Comparison of ENCODE assay signal across 15 cellular contexts in genomic region chr6:170174771-170175643, GRCh38.
A peak's percentile ranks its signal among the peaks of the same experiment; 100 is the strongest.
DNase-seq lines count a peak whose midpoint lies in the region; ATAC-seq and TF ChIP-seq lines count a peak whose summit lies in the region.
"Had no signal": no experiment of that assay in that cellular context is flagged by ENCODE, and none has a peak within 500 bp of the region (broad histone marks: within the 10 kb centered on the region; RNA-seq: fewer than 3 reads in every experiment).

No MANE protein-coding gene starts in this region.

- H3K27me3 Mint-ChIP-seq in activated naive CD8-positive, alpha-beta T cell treated with anti-CD3 and anti-CD28 coated beads, Interleukin-2, amount 10 ng/mL, durations not matched to agents 7 days and 5 days, result peaks cover 4% of the 10 kb centered on the region
- peaks cover 8% of the 10 kb centered on the region for H3K27me3 Mint-ChIP-seq in activated naive CD8-positive, alpha-beta T cell treated with anti-CD3 and anti-CD28 coated beads for 36 hours
- H3K27me3 Mint-ChIP-seq in neural progenitor cell (ENCODE audit: insufficient read depth, low read depth), result peaks cover 7% of the 10 kb centered on the region

- no peak for TF ChIP-seq POLR2A in upper lobe of left lung (IDR thresholded peaks at IDR 0.05)

- no peak overlapping the region for H3K4me3 Mint-ChIP-seq in activated naive CD8-positive, alpha-beta T cell treated with anti-CD3 and anti-CD28 coated beads, Interleukin-2, amount 10 ng/mL, durations not matched to agents 7 days and 5 days
- H3K4me3 Mint-ChIP-seq in activated naive CD8-positive, alpha-beta T cell treated with anti-CD3 and anti-CD28 coated beads for 36 hours, result no peak overlapping the region
- H3K4me3 Mint-ChIP-seq in neural progenitor cell, result no peak overlapping the region
- H3K4me3 Mint-ChIP-seq: stimulated activated naive CD8-positive, alpha-beta T cell treated with anti-CD3 and anti-CD28 coated beads, Interleukin-15, Interleukin-2, amounts not matched to agents 100 ng/mL and 50 ng/mL, for 24 hours had no signal

- H3K4me3 ChIP-seq in neural progenitor cell (no peak overlapping the region), upper lobe of left lung (no peak overlapping the region)
- H3K4me3 ChIP-seq: PC-9 had no signal

- H3K36me3 Mint-ChIP-seq in activated naive CD8-positive, alpha-beta T cell treated with anti-CD3 and anti-CD28 coated beads, Interleukin-2, amount 10 ng/mL, durations not matched to agents 7 days and 5 days, result peaks cover 4% of the 10 kb centered on the region
- peaks cover 4% of the 10 kb centered on the region for H3K36me3 Mint-ChIP-seq in activated naive CD8-positive, alpha-beta T cell treated with anti-CD3 and anti-CD28 coated beads for 36 hours
- H3K36me3 Mint-ChIP-seq in neural progenitor cell, result no peaks in the 10 kb centered on the region

- H3K9me3 Mint-ChIP-seq in activated naive CD8-positive, alpha-beta T cell treated with anti-CD3 and anti-CD28 coated beads, Interleukin-2, amount 10 ng/mL, durations not matched to agents 7 days and 5 days, result peaks cover 13% of the 10 kb centered on the region
- H3K9me3 Mint-ChIP-seq in activated naive CD8-positive, alpha-beta T cell treated with anti-CD3 and anti-CD28 coated beads for 36 hours, result peaks cover 7% of the 10 kb centered on the region
- peaks cover 16% of the 10 kb centered on the region for H3K9me3 Mint-ChIP-seq in neural progenitor cell
- H3K9me3 Mint-ChIP-seq: stimulated activated naive CD8-positive, alpha-beta T cell treated with anti-CD3 and anti-CD28 coated beads, Interleukin-15, Interleukin-2, amounts not matched to agents 100 ng/mL and 50 ng/mL, for 24 hours had no signal

- no peaks in the 10 kb centered on the region for H3K4me1 ChIP-seq in neural progenitor cell
- peaks cover 0 to 5% (median 1%) of the 10 kb centered on the region in 4 donors for H3K4me1 ChIP-seq in upper lobe of left lung

- TF ChIP-seq EP300 in upper lobe of left lung (IDR thresholded peaks at IDR 0.05), result no peak

- no peaks in the 10 kb centered on the region for H3K9me3 ChIP-seq in neural progenitor cell (ENCODE audit: low read depth)
- no peaks in the 10 kb centered on the region for H3K9me3 ChIP-seq in upper lobe of left lung

- WGBS in upper lobe of left lung, 2 donors, result 93 to 98% methylated on average over 26 to 36 of the region's 37 CpGs

- H3K79me2 ChIP-seq in neural progenitor cell (ENCODE audit: low read depth), result no peaks in the 10 kb centered on the region

- H3K27me3 ChIP-seq in neural progenitor cell (no peaks in the 10 kb centered on the region), upper lobe of left lung (no peaks in the 10 kb centered on the region)
- H3K27me3 ChIP-seq: brain microvascular endothelial cell, dorsolateral prefrontal cortex had no signal

- H4K20me1 ChIP-seq in neural progenitor cell (ENCODE audit: low read depth), result no peaks in the 10 kb centered on the region

- H3K9ac ChIP-seq in neural progenitor cell, result no peak overlapping the region

- TF ChIP-seq CTCF in neural progenitor cell (IDR thresholded peaks at IDR 0.05) (no peak), upper lobe of left lung (IDR thresholded peaks at IDR 0.05) (no peak)

- H3K27ac ChIP-seq in neural progenitor cell (no peak overlapping the region), upper lobe of left lung (no peak overlapping the region)
- H3K27ac ChIP-seq: brain microvascular endothelial cell, PC-9 had no signal

- H3K27ac Mint-ChIP-seq in activated naive CD8-positive, alpha-beta T cell treated with anti-CD3 and anti-CD28 coated beads, Interleukin-2, amount 10 ng/mL, durations not matched to agents 7 days and 5 days, result no peak overlapping the region
- H3K27ac Mint-ChIP-seq in activated naive CD8-positive, alpha-beta T cell treated with anti-CD3 and anti-CD28 coated beads for 36 hours, result no peak overlapping the region
- peak overlapping the region; percentile 69 for H3K27ac Mint-ChIP-seq in neural progenitor cell
- H3K27ac Mint-ChIP-seq: stimulated activated naive CD8-positive, alpha-beta T cell treated with anti-CD3 and anti-CD28 coated beads, Interleukin-15, Interleukin-2, amounts not matched to agents 100 ng/mL and 50 ng/mL, for 24 hours had no signal

- peak; percentile 25 for DNase-seq in activated naive CD8-positive, alpha-beta T cell treated with anti-CD3 and anti-CD28 coated beads, Interleukin-2, amount 10 ng/mL, durations not matched to agents 7 days and 5 days
- no peak for DNase-seq in activated naive CD8-positive, alpha-beta T cell treated with anti-CD3 and anti-CD28 coated beads for 36 hours
- DNase-seq in ecto neural progenitor cell (ENCODE audit: low spot score), result peak; percentile 39
- no peak for DNase-seq in neural progenitor cell (ENCODE audit: low spot score)
- DNase-seq in upper lobe of left lung, result peak in 1 of 2 donors; percentile 18
- DNase-seq in stimulated activated naive CD4-positive, alpha-beta T cell treated with Interleukin-2 at 50 U/mL for 16 hours (lab: John Stamatoyannopoulos, UW), result no peak
- DNase-seq in HUDEP-2 (lab: John Stamatoyannopoulos, UW; ENCODE audit: unreplicated experiment in 76 of 76), result no peak
- DNase-seq: activated gamma-delta T cell, brain microvascular endothelial cell, NCI-H748 treated with DMSO at 0.1 percent for 48 hours, PC-9 had no signal

- H3K4me2 ChIP-seq in neural progenitor cell, result no peak overlapping the region
- H3K4me2 ChIP-seq: PC-9 had no signal

- H3K36me3 ChIP-seq in neural progenitor cell (no peaks in the 10 kb centered on the region), upper lobe of left lung (no peaks in the 10 kb centered on the region)
- H3K36me3 ChIP-seq: brain microvascular endothelial cell had no signal

- H3F3A ChIP-seq in neural progenitor cell (ENCODE audit: low read depth), result peaks cover 6% of the 10 kb centered on the region

- no peak overlapping the region for H2AFZ ChIP-seq in neural progenitor cell (replicated peaks)
- H2AFZ ChIP-seq: PC-9 had no signal

- POLR2A ChIA-PET in activated naive CD8-positive, alpha-beta T cell treated with anti-CD3 and anti-CD28 coated beads, Interleukin-2, amount 10 ng/mL, durations not matched to agents 7 days and 5 days (lab: Charles Lee), result no interaction called here

- no peak for ATAC-seq in activated naive CD8-positive, alpha-beta T cell treated with anti-CD3 and anti-CD28 coated beads, Interleukin-2, amount 10 ng/mL, durations not matched to agents 7 days and 5 days (ENCODE audit: low read depth)
- ATAC-seq in upper lobe of left lung (ENCODE audit: low FRiP score in 2 of 2) (peak; percentile 15 to 19), GM18867 (IDR thresholded peaks at IDR 0.05; ENCODE audit: unreplicated experiment) (no peak)
- ATAC-seq: esophagus mucosa had no signal

- H3K4me1 Mint-ChIP-seq in activated naive CD8-positive, alpha-beta T cell treated with anti-CD3 and anti-CD28 coated beads, Interleukin-2, amount 10 ng/mL, durations not matched to agents 7 days and 5 days, result peaks cover 2% of the 10 kb centered on the region
- peaks cover 2% of the 10 kb centered on the region for H3K4me1 Mint-ChIP-seq in activated naive CD8-positive, alpha-beta T cell treated with anti-CD3 and anti-CD28 coated beads for 36 hours
- peaks cover 30% of the 10 kb centered on the region for H3K4me1 Mint-ChIP-seq in neural progenitor cell

Comparison
In these comparisons a context has a peak if more than half of its experiments do, and no peak if none do; other contexts are left out.
1. DNase-seq: peak in activated naive CD8-positive, alpha-beta T cell treated with anti-CD3 and anti-CD28 coated beads, Interleukin-2, amount 10 ng/mL, durations not matched to agents 7 days and 5 days (single experiment) and ecto neural progenitor cell (single experiment); none in activated naive CD8-positive, alpha-beta T cell treated with anti-CD3 and anti-CD28 coated beads for 36 hours (single experiment), neural progenitor cell (single experiment), stimulated activated naive CD4-positive, alpha-beta T cell treated with Interleukin-2 at 50 U/mL for 16 hours (single experiment) and HUDEP-2 (0 of 76).
2. ATAC-seq: peak in upper lobe of left lung (2 of 2); none in activated naive CD8-positive, alpha-beta T cell treated with anti-CD3 and anti-CD28 coated beads, Interleukin-2, amount 10 ng/mL, durations not matched to agents 7 days and 5 days (single experiment) and GM18867 (single experiment).